In genomic region chr5:149834246-149834855, GRCh38 we compare ENCODE assay signal across 7 cellular contexts.
A peak's percentile ranks its signal among the peaks of the same experiment; 100 is the strongest.
DNase-seq lines count a peak whose midpoint lies in the region; ATAC-seq and TF ChIP-seq lines count a peak whose summit lies in the region.

No MANE protein-coding gene starts in this region.

- intact Hi-C loops in heart left ventricle (cut with DNase I), result loop anchor here in 6 of 10 donors (1.0 to 10.0 kb wide), 6 partner anchors 18 to 380 kb away; partner anchors contain the start of gene SLC26A2 (in 1 of the 6)

- H3K9me3 ChIP-seq in heart left ventricle, result no peaks in the 10 kb centered on the region

- H3K27me3 Mint-ChIP-seq in activated naive CD8-positive, alpha-beta T cell treated with anti-CD3 and anti-CD28 coated beads, Interleukin-2, amount 10 ng/mL, durations not matched to agents 7 days and 5 days, result no peaks in the 10 kb centered on the region

- H3K36me3 Mint-ChIP-seq in activated naive CD8-positive, alpha-beta T cell treated with anti-CD3 and anti-CD28 coated beads, Interleukin-2, amount 10 ng/mL, durations not matched to agents 7 days and 5 days, result no peaks in the 10 kb centered on the region

- no peaks in the 10 kb centered on the region for H3K9me3 Mint-ChIP-seq in activated naive CD8-positive, alpha-beta T cell treated with anti-CD3 and anti-CD28 coated beads, Interleukin-2, amount 10 ng/mL, durations not matched to agents 7 days and 5 days

- H3K4me3 Mint-ChIP-seq in activated naive CD8-positive, alpha-beta T cell treated with anti-CD3 and anti-CD28 coated beads, Interleukin-2, amount 10 ng/mL, durations not matched to agents 7 days and 5 days, result no peak overlapping the region

- peak overlapping the region in 3 of 12 donors; percentile 5 to 39 (median 9) for H3K27ac ChIP-seq in heart left ventricle

- DNase-seq in GM06990 (ENCODE audit: extremely low read depth, insufficient read length), result no peak
- DNase-seq in KBM-7, result peak; percentile 71
- DNase-seq in SHP77 (lab: John Stamatoyannopoulos, UW), result peak; percentile 67 to 78
- DNase-seq in activated naive CD8-positive, alpha-beta T cell treated with anti-CD3 and anti-CD28 coated beads, Interleukin-2, amount 10 ng/mL, durations not matched to agents 7 days and 5 days, result no peak
- DNase-seq in heart left ventricle, result peak in 1 of 5 donors; percentile 56
- DNase-seq in retina, result peak; percentile 66

- H3K4me3 ChIP-seq in GM06990 (replicated peaks; ENCODE audit: low read depth, low read length) (no peak overlapping the region), heart left ventricle (no peak overlapping the region)

- peaks cover 2% of the 10 kb centered on the region for H3K4me1 Mint-ChIP-seq in activated naive CD8-positive, alpha-beta T cell treated with anti-CD3 and anti-CD28 coated beads, Interleukin-2, amount 10 ng/mL, durations not matched to agents 7 days and 5 days

- POLR2A ChIA-PET in activated naive CD8-positive, alpha-beta T cell treated with anti-CD3 and anti-CD28 coated beads, Interleukin-2, amount 10 ng/mL, durations not matched to agents 7 days and 5 days (lab: Charles Lee), result no interaction called here

- in situ Hi-C loops in KBM-7 (cut with MboI; ENCODE audit: low pct_unique_long_range_greater_than_20kb, low sequenced_read_pairs), result loop anchor here (10.0 kb wide), 2 partner anchors 150 to 200 kb away; no protein-coding TSS in a partner anchor

- 34 to 51% (median 44%) methylated on average over 5 of the region's 5 CpGs for WGBS in heart left ventricle, 4 donors

- no peak overlapping the region for H3K27ac Mint-ChIP-seq in activated naive CD8-positive, alpha-beta T cell treated with anti-CD3 and anti-CD28 coated beads, Interleukin-2, amount 10 ng/mL, durations not matched to agents 7 days and 5 days

- peaks cover 0 to 29% (median 9%) of the 10 kb centered on the region in 12 donors for H3K4me1 ChIP-seq in heart left ventricle

- H3K27me3 ChIP-seq in GM06990 (replicated peaks; ENCODE audit: control insufficient read depth, insufficient read depth, low read length) (no peaks in the 10 kb centered on the region), heart left ventricle (no peaks in the 10 kb centered on the region)

- TF ChIP-seq POLR2A in heart left ventricle (IDR thresholded peaks at IDR 0.05), result no peak

- TF ChIP-seq CTCF in GM06990 (IDR thresholded peaks at IDR 0.05; ENCODE audit: insufficient read depth, low read length, poor library complexity, severe bottlenecking) (peak; percentile 78), heart left ventricle (IDR thresholded peaks at IDR 0.05) (peak; percentile 28 to 74 (median 58))

- peak; percentile 53 for ATAC-seq in activated naive CD8-positive, alpha-beta T cell treated with anti-CD3 and anti-CD28 coated beads, Interleukin-2, amount 10 ng/mL, durations not matched to agents 7 days and 5 days (ENCODE audit: low read depth)
- peak in 3 of 4 donors; percentile 24 to 44 (median 32) for ATAC-seq in heart left ventricle
- no peak for ATAC-seq in HG03565 (IDR thresholded peaks at IDR 0.05; ENCODE audit: unreplicated experiment)

- H3K36me3 ChIP-seq in GM06990 (ENCODE audit: control insufficient read depth, insufficient read depth, low read length), result peaks cover 36% of the 10 kb centered on the region
- peaks cover 0 to 96% (median 74%) of the 10 kb centered on the region in 9 donors for H3K36me3 ChIP-seq in heart left ventricle

Comparison
In these comparisons a context has a peak if more than half of its experiments do, and no peak if none do; other contexts are left out.
1. DNase-seq: peak in KBM-7 (single experiment), SHP77 (2 of 2) and retina (single experiment); none in GM06990 (single experiment) and activated naive CD8-positive, alpha-beta T cell treated with anti-CD3 and anti-CD28 coated beads, Interleukin-2, amount 10 ng/mL, durations not matched to agents 7 days and 5 days (single experiment).